ENCODE assay signal across 1 cellular context in the genomic region with DNA sequence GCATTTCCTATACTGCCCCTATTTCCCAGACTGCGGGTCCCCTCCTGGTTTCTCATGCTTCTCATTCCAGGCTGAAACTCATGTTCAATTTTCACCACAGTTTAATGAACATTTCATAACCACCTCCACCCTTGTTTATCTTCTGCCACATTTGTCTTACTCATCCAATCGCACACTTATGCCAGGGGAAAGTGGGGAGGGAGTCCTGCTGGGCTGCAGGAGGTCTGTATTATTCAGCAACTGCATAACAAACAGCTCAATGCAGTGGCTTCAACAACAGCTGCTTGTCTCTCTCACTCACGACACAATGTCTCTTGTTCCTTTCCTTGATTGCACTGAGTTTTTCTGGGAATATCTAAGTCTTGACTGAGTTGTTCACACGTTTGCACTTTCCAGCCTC.
TF ChIP-seq lines count a peak whose summit lies in the region.

No MANE protein-coding gene starts in this region.

TF ChIP-seq in H1, 55 proteins besides CTCF, POLR2A, EP300 and RAD21 (continued from another document):
- no peak for TF ChIP-seq HDAC2 (IDR thresholded peaks at IDR 0.05; ENCODE audit: borderline replicate concordance in 1 of 2, low read depth in 2 of 2, low read length in 2 of 2)
- TF ChIP-seq SIN3A (conservative IDR thresholded peaks at IDR 0.05 in 1 of 2, IDR thresholded peaks at IDR 0.05 in 1 of 2; ENCODE audit: low read depth in 1 of 2, low read length in 2 of 2), result no peak
- TF ChIP-seq CREB1 (IDR thresholded peaks at IDR 0.05), result no peak
- TF ChIP-seq BRCA1 (IDR thresholded peaks at IDR 0.05; ENCODE audit: low read depth, low read length), result no peak
- no peak for TF ChIP-seq EGR1 (IDR thresholded peaks at IDR 0.05; ENCODE audit: borderline replicate concordance, low read depth, low read length)
- TF ChIP-seq TCF12 (IDR thresholded peaks at IDR 0.05; ENCODE audit: low read depth, low read length), result no peak
- TF ChIP-seq TAF1 (IDR thresholded peaks at IDR 0.05; ENCODE audit: low read depth, low read length), result no peak
TF ChIP-seq in H1: peak in this region for 0.
